ENCODE assay signal across 8 cellular contexts in genomic region chr11:125625225-125625593, GRCh38. TPM values are rescaled to one million over a fixed set of nuclear protein-coding genes. Genes with fewer than 3 reads are reported as not detected.
DNase-seq lines count a peak whose midpoint lies in the region; ATAC-seq and TF ChIP-seq lines count a peak whose summit lies in the region.

No MANE protein-coding gene starts in this region.

- TF ChIP-seq CTCF in RWPE1 (conservative IDR thresholded peaks at IDR 0.05; ENCODE audit: low read depth) (no peak), esophagus squamous epithelium (IDR thresholded peaks at IDR 0.05) (no peak), neutrophil (IDR thresholded peaks at IDR 0.05) (no peak), GM13977 (IDR thresholded peaks at IDR 0.05; ENCODE audit: extremely low read depth, insufficient read depth, missing control alignments) (no peak)

- H3K4me3 ChIP-seq in esophagus squamous epithelium: peak overlapping the region; percentile 48 to 84 (median 78)
- peak overlapping the region; percentile 73 to 93 for H3K4me3 ChIP-seq in neutrophil (ENCODE audit: low read depth in 1 of 2, low read length in 1 of 2)

- peaks cover 56% of the 10 kb centered on the region for H3K36me3 Mint-ChIP-seq in activated CD4-positive, alpha-beta T cell treated with anti-CD3 and anti-CD28 coated beads for 36 hours (ENCODE audit: low read depth)

- H3K9me3 ChIP-seq in esophagus squamous epithelium (no peaks in the 10 kb centered on the region), neutrophil (no peaks in the 10 kb centered on the region)

- no peak for DNase-seq in activated CD4-positive, alpha-beta T cell treated with anti-CD3 and anti-CD28 coated beads for 36 hours
- DNase-seq in activated CD4-positive, alpha-beta T cell treated with anti-CD3 and anti-CD28 coated beads, Interleukin-2, amount 50 U/mL, for 1 hour: no peak
- DNase-seq in RWPE1 (ENCODE audit: low spot score): no peak
- DNase-seq in esophagus squamous epithelium (lab: John Stamatoyannopoulos, UW): no peak
- DNase-seq in retina: no peak
- no peak for DNase-seq in GM13977 (ENCODE audit: low spot score)
- no peak for DNase-seq in EL

- in situ Hi-C loops in GM13977 (cut with MboI; ENCODE audit: low pct_unique_long_range_greater_than_20kb, low sequenced_read_pairs, unreplicated experiment): no loop called here

- peak overlapping the region; percentile 98 for H3K27ac Mint-ChIP-seq in activated CD4-positive, alpha-beta T cell treated with anti-CD3 and anti-CD28 coated beads for 36 hours

- no peaks in the 10 kb centered on the region for H3K27me3 ChIP-seq in esophagus squamous epithelium
- H3K27me3 ChIP-seq in neutrophil: no peaks in the 10 kb centered on the region

- H3K4me1 Mint-ChIP-seq in activated CD4-positive, alpha-beta T cell treated with anti-CD3 and anti-CD28 coated beads for 36 hours: peaks cover 17% of the 10 kb centered on the region

- WGBS in esophagus squamous epithelium, 2 donors: 1 to 2% methylated on average over 9 to 12 of the region's 16 CpGs

- H3K4me1 ChIP-seq in esophagus squamous epithelium (peaks cover 0 to 25% (median 14%) of the 10 kb centered on the region in 3 donors), neutrophil (ENCODE audit: control insufficient read depth in 1 of 2, insufficient read depth in 1 of 2, low read depth in 1 of 2, low read length in 1 of 2) (peaks cover 15 to 22% of the 10 kb centered on the region in 2 experiments)

- H3K27ac ChIP-seq in RWPE1 (peak overlapping the region; percentile 96), esophagus squamous epithelium (peak overlapping the region; percentile 92 to 97 (median 95)), neutrophil (peak overlapping the region; percentile 76)

- peak overlapping the region; percentile 88 for H3K4me3 Mint-ChIP-seq in activated CD4-positive, alpha-beta T cell treated with anti-CD3 and anti-CD28 coated beads for 36 hours

- peaks cover 0 to 25% (median 12%) of the 10 kb centered on the region in 3 donors for H3K36me3 ChIP-seq in esophagus squamous epithelium
- peaks cover 19% of the 10 kb centered on the region for H3K36me3 ChIP-seq in neutrophil

- no peak for ATAC-seq in activated CD4-positive, alpha-beta T cell treated with anti-CD3 and anti-CD28 coated beads for 36 hours

- no peaks in the 10 kb centered on the region for H3K9me3 Mint-ChIP-seq in activated CD4-positive, alpha-beta T cell treated with anti-CD3 and anti-CD28 coated beads for 36 hours (ENCODE audit: low read depth)

- POLR2A ChIA-PET in activated CD4-positive, alpha-beta T cell treated with anti-CD3 and anti-CD28 coated beads for 36 hours (lab: Charles Lee): interaction anchor here (0.7 to 3.4 kb wide), 6 partner anchors 8 to 730 kb away, joined by 3 to 18 read pairs (median 6); partner anchors contain the start of genes HYLS1 and STT3A
- POLR2A ChIA-PET in RWPE1 (lab: Yijun Ruan, JAX; ENCODE audit: low non-redundant PET): interaction anchor here (0.6 kb wide), 1 partner anchor 168 kb away, joined by 3 read pairs; no protein-coding TSS in a partner anchor

- no peaks in the 10 kb centered on the region for H3K27me3 Mint-ChIP-seq in activated CD4-positive, alpha-beta T cell treated with anti-CD3 and anti-CD28 coated beads for 36 hours

- TF ChIP-seq POLR2A in esophagus squamous epithelium (IDR thresholded peaks at IDR 0.05): no peak

- CTCF ChIA-PET in activated CD4-positive, alpha-beta T cell treated with anti-CD3 and anti-CD28 coated beads for 36 hours (lab: Charles Lee): interaction anchor here (0.6 to 2.6 kb wide), 9 partner anchors 8 to 278 kb away, joined by 3 to 11 read pairs (median 3); partner anchors contain the start of genes EI24 and PUS3
- CTCF ChIA-PET in RWPE1 (lab: Yijun Ruan, JAX): no interaction called here

- intact Hi-C loops in activated CD4-positive, alpha-beta T cell treated with anti-CD3 and anti-CD28 coated beads for 36 hours (cut with DNase I, micrococcal nuclease): loop anchor here (1.0 to 10.0 kb wide), 11 partner anchors 33 to 953 kb away; partner anchors contain the start of genes STT3A (in 2 of the 2), CCDC15 (in 1 of the 2), CDON (in 1 of the 2) and EI24 (in 1 of the 2)
- intact Hi-C loops in esophagus squamous epithelium (cut with DNase I): no loop called here

RNA-seq across cellular contexts. Expression of gene CHEK1, which starts 0.2 kb away (rescaled TPM):
- total RNA-seq in activated CD4-positive, alpha-beta T cell treated with anti-CD3 and anti-CD28 coated beads for 36 hours: 100 to 1,000 TPM; 132 to 160 TPM
- total RNA-seq in esophagus squamous epithelium: 10 to 100 TPM in 1 of 4 donors, 1 to 10 TPM in 3; 4.0 to 21.7 (median 7.5) TPM

RNA-seq across cellular contexts. Expression of gene STT3A, which starts 32.6 kb away (rescaled TPM):
- total RNA-seq in activated CD4-positive, alpha-beta T cell treated with anti-CD3 and anti-CD28 coated beads for 36 hours: 100 to 1,000 TPM; 127 to 128 TPM
- 10 to 100 TPM; 50.7 to 89.7 (median 67.2) TPM for total RNA-seq in esophagus squamous epithelium

RNA-seq across cellular contexts. Expression of gene ACRV1, which starts 55.4 kb away (rescaled TPM):
- not detected for total RNA-seq in activated CD4-positive, alpha-beta T cell treated with anti-CD3 and anti-CD28 coated beads for 36 hours
- total RNA-seq in esophagus squamous epithelium: not detected

RNA-seq across cellular contexts. Expression of gene EI24, which starts 55.9 kb away (rescaled TPM):
- total RNA-seq in activated CD4-positive, alpha-beta T cell treated with anti-CD3 and anti-CD28 coated beads for 36 hours: 10 to 100 TPM; 36.3 to 36.6 TPM
- total RNA-seq in esophagus squamous epithelium: 100 to 1,000 TPM in 3 of 4 donors, 10 to 100 TPM in 1; 63.6 to 128 (median 107) TPM

Comparison
In these comparisons a context has a peak if more than half of its experiments do, and no peak if none do; other contexts are left out.
1. RNA of gene CHEK1, which starts 0.2 kb away (total RNA-seq): 132 to 160 TPM in activated CD4-positive, alpha-beta T cell treated with anti-CD3 and anti-CD28 coated beads for 36 hours; 4.0 to 21.7 TPM in esophagus squamous epithelium; every median in the first group is over 4 times any median in the second.
2. Peak in every context shown above with its lines, with median percentiles within 50 percentile points of each other: H3K27ac ChIP-seq.